ENCODE assay signal across 26 cellular contexts in genomic region chr1:22436948-22437347, GRCh38.
"Had no signal": no experiment of that assay in that cellular context is flagged by ENCODE, and none has a peak within 500 bp of the region (broad histone marks: within the 10 kb centered on the region; RNA-seq: fewer than 3 reads in every experiment).

No MANE protein-coding gene starts in this region.

- H3K4me1 ChIP-seq: colonic mucosa, esophagus muscularis mucosa, esophagus squamous epithelium, foreskin keratinocyte, gastrocnemius medialis, gastroesophageal sphincter, heart right ventricle had no signal

- ATAC-seq: effector memory CD8-positive, alpha-beta T cell; esophagus mucosa; foreskin keratinocyte; gastrocnemius medialis; gastroesophageal sphincter; heart left ventricle; heart right ventricle had no signal

- H3K27me3 ChIP-seq: colonic mucosa, dorsolateral prefrontal cortex, gastrocnemius medialis had no signal

- FAIRE-seq: colon, endometrium, frontal cortex had no signal

- H3K27ac ChIP-seq: colonic mucosa, coronary artery, dorsolateral prefrontal cortex, epithelial cell of prostate, esophagus muscularis mucosa, esophagus squamous epithelium, foreskin keratinocyte, gastrocnemius medialis, gastroesophageal sphincter, heart left ventricle, heart right ventricle had no signal

- DNase-seq: colonic mucosa; cortex of kidney; dermis blood vessel endothelial cell; dorsolateral prefrontal cortex; effector CD4-positive, alpha-beta T cell; effector CD8-positive, alpha-beta T cell; effector memory CD4-positive, alpha-beta T cell; effector memory CD8-positive, alpha-beta T cell; endodermal cell; erythroblast; esophagus squamous epithelium; foreskin keratinocyte; foreskin melanocyte; gastrocnemius medialis; glutamatergic neuron; head of caudate nucleus; heart left ventricle; heart right ventricle had no signal

- H3K9me3 ChIP-seq: colonic mucosa had no signal

- H3K4me3 ChIP-seq: colonic mucosa, coronary artery, dorsolateral prefrontal cortex, esophagus muscularis mucosa, esophagus squamous epithelium, gastrocnemius medialis, gastroesophageal sphincter, heart left ventricle, heart right ventricle had no signal

- H3K36me3 ChIP-seq: colonic mucosa, esophagus muscularis mucosa, esophagus squamous epithelium, gastrocnemius medialis, gastroesophageal sphincter, heart left ventricle, heart right ventricle had no signal
